8 cellular contexts compared by ENCODE assay signal in the genomic region with DNA sequence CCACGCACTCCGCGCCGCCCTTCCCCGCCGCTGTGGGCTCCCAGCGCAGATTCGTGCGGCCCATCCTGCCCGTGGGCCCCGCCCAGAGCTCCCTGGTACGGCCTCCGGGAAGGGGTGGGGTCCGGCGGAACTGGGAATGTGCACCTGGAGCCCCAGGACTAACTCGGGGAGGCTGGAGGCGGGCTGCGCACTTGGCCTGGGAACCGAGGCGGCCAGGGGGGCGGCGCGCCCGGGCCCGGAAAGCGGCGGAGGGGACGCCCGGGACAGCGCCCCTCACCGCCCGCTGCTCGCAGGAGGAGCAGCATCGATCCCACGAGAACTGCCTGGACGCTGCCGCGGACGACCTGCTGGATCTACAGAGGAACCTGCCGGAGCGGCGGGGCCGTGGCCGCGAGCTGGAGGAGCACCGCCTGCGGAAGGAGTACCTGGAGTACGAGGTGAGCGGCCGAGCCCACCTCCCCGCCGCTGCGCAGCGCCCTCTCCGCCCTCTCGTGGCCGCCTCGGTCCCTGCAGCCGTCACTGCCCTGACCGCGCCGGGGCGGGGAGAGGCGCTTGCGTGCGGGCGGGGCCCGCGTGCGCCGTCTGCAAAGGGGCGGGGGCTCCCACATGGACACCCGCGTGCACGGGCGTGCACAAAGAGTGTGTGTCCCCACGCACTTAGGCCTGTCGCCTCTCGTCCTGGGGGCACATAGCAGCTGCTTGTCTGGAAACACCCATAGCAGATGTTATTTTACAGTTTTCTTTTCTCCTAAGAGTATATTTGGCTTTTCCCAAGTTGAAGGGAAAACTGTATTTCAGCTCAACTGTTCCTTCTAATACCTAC. TPM values are rescaled to one million over a fixed set of nuclear protein-coding genes. Genes with fewer than 3 reads are reported as not detected.
A peak's percentile ranks its signal among the peaks of the same experiment; 100 is the strongest.
DNase-seq lines count a peak whose midpoint lies in the region; ATAC-seq, FAIRE-seq and TF ChIP-seq lines count a peak whose summit lies in the region.

No MANE protein-coding gene starts in this region.

- no peaks in the 10 kb centered on the region for H3K4me1 ChIP-seq in effector memory CD4-positive, alpha-beta T cell (ENCODE audit: control insufficient read depth, insufficient read depth, low read length, poor library complexity, severe bottlenecking)

- ATAC-seq in HG02973 (IDR thresholded peaks at IDR 0.05; ENCODE audit: unreplicated experiment) = peak; percentile 69
- ATAC-seq in memory B cell (ENCODE audit: low read depth) = peak; percentile 88

- DNase-seq in GM12892 (ENCODE audit: insufficient read length) (peak; percentile 84), NCI-H460 (ENCODE audit: extremely low read depth, low read depth) (peak; percentile 69), memory B cell (ENCODE audit: low spot score in 2 of 2) (peak; percentile 86 to 92), KBM-7 (no peak)
- peak; percentile 48 to 63 (median 58) for DNase-seq in activated CD8-positive, alpha-beta memory T cell treated with anti-CD3 and anti-CD28 coated beads for 48 hours (ENCODE audit: low read depth in 2 of 3, low spot score in 2 of 3)
- DNase-seq in effector memory CD4-positive, alpha-beta T cell = peak; percentile 39 to 58 (median 58)
- DNase-seq in stimulated activated CD8-positive, alpha-beta memory T cell treated with anti-CD3 and anti-CD28 coated beads, Interleukin-12 subunit alpha, Interleukin-12 subunit beta, amount 100 ng/mL, for 1 hour (ENCODE audit: low read depth) = peak; percentile 57

- H3K27ac ChIP-seq in effector memory CD4-positive, alpha-beta T cell (ENCODE audit: insufficient read depth, low read length, poor library complexity, severe bottlenecking) = peak overlapping the region; percentile 37

- no peaks in the 10 kb centered on the region for H3K27me3 Mint-ChIP-seq in memory B cell

- FAIRE-seq in GM12892 (lab: Jason Lieb, UNC) = peak; percentile 92

- TF ChIP-seq POLR2A in GM12892 (IDR thresholded peaks at IDR 0.05; ENCODE audit: low read depth, low read length) = no peak; the same call in 1 of the 2 replicates

- H3K27me3 ChIP-seq in effector memory CD4-positive, alpha-beta T cell (replicated peaks; ENCODE audit: control insufficient read depth, insufficient read depth, low read length, poor library complexity, severe bottlenecking) = no peaks in the 10 kb centered on the region

- H3K27ac Mint-ChIP-seq in memory B cell = no peak overlapping the region

- H3K4me3 Mint-ChIP-seq in memory B cell = peak overlapping the region; percentile 67

- H3K9me3 Mint-ChIP-seq in memory B cell = no peaks in the 10 kb centered on the region

- peaks cover 9% of the 10 kb centered on the region for H3K4me1 Mint-ChIP-seq in memory B cell

- H3K4me3 ChIP-seq in effector memory CD4-positive, alpha-beta T cell (ENCODE audit: insufficient read depth, low read depth, low read length, poor library complexity, severe bottlenecking) = no peak overlapping the region

- H3K36me3 Mint-ChIP-seq in memory B cell = peaks cover 14% of the 10 kb centered on the region

- H3K9me3 ChIP-seq in effector memory CD4-positive, alpha-beta T cell (ENCODE audit: control insufficient read depth, low read length) = no peaks in the 10 kb centered on the region

- H3K36me3 ChIP-seq in effector memory CD4-positive, alpha-beta T cell (ENCODE audit: control insufficient read depth, insufficient read depth, low read length) = peaks cover 73% of the 10 kb centered on the region

- in situ Hi-C loops in KBM-7 (cut with MboI; ENCODE audit: low pct_unique_long_range_greater_than_20kb, low sequenced_read_pairs) = no loop called here

RNA-seq across cellular contexts. Expression of a gene that starts 25.2 kb away (rescaled TPM):
- polyA plus RNA-seq in GM12892 (2012; ENCODE audit: missing spikeins) = 34.7 TPM
- total RNA-seq in NCI-H460 (2014; rRNA removed; shearing (Covaris generic)) = 0.64 and 0.89 TPM in 2 replicates
- 0.13 and 1.0 TPM in 2 replicates for polyA plus RNA-seq in NCI-H460 (2014; cell fraction: nucleus; rRNA removed)
